In the genomic region with DNA sequence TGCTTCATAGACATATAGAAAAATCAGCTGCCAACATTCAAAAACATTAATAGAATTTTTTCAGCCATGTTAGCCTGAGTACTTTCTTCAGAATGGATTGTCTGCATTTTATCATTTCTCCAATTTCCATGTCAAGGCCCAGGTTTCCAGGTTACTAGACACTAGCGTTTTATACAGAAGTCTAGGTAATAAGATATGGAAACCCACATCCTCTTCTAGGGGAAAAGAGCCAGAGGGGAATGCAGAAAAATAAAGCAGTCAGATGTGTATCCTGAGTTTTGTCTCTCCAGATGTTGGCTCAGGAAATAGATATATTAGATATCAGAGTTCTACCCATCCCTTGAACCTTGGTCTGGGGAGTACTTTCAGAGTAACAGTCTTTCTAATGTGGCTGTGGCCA, we compare ENCODE assay signal across 24 cellular contexts. TPM values are rescaled to one million over a fixed set of nuclear protein-coding genes. Genes with fewer than 3 reads are reported as not detected.
DNase-seq lines count a peak whose midpoint lies in the region; ATAC-seq, FAIRE-seq and TF ChIP-seq lines count a peak whose summit lies in the region.
"Had no signal": no experiment of that assay in that cellular context is flagged by ENCODE, and none has a peak within 500 bp of the region (broad histone marks: within the 10 kb centered on the region; RNA-seq: fewer than 3 reads in every experiment).

No MANE protein-coding gene starts in this region.

- H3K36me3 ChIP-seq in heart right ventricle (no peaks in the 10 kb centered on the region), kidney (ENCODE audit: control insufficient read depth in 1 of 2, insufficient read depth in 2 of 2, low read length in 2 of 2) (no peaks in the 10 kb centered on the region), sigmoid colon (no peaks in the 10 kb centered on the region)
- H3K36me3 ChIP-seq: MG63, ovary, right lobe of liver had no signal

- H3K4me1 ChIP-seq in heart right ventricle = peaks cover 0 to 41% (median 29%) of the 10 kb centered on the region in 9 donors
- H3K4me1 ChIP-seq in kidney (ENCODE audit: control insufficient read depth in 1 of 2, insufficient read depth in 1 of 2, low read depth in 1 of 2, low read length in 2 of 2) = peaks cover 0 to 2% of the 10 kb centered on the region in 2 donors
- H3K4me1 ChIP-seq in sigmoid colon = no peaks in the 10 kb centered on the region
- H3K4me1 ChIP-seq: Caco-2 had no signal

- H3K4me3 ChIP-seq in heart right ventricle = peak overlapping the region in 1 of 10 donors; percentile 25
- H3K4me3 ChIP-seq in kidney (ENCODE audit: low read length in 2 of 2) = no peak overlapping the region
- no peak overlapping the region for H3K4me3 ChIP-seq in sigmoid colon
- H3K4me3 ChIP-seq: coronary artery, GM23338, MG63, ovary, right lobe of liver had no signal

- H3K27me3 ChIP-seq in heart right ventricle (no peaks in the 10 kb centered on the region), sigmoid colon (no peaks in the 10 kb centered on the region)
- H3K27me3 ChIP-seq: MG63, ovary, right lobe of liver had no signal

- intact Hi-C loops in heart right ventricle (cut with DNase I) = loop anchor here in 3 of 10 donors (5.0 kb wide), 3 partner anchors 40 to 150 kb away; a partner anchor contains a TSS
- intact Hi-C loops in cardiac septum (cut with DNase I) = loop anchor here (1.0 to 5.0 kb wide), 3 partner anchors 33 to 140 kb away; no protein-coding TSS in a partner anchor
- intact Hi-C loops in kidney (cut with DNase I) = no loop called here
- intact Hi-C loops in sigmoid colon (cut with DNase I) = no loop called here

- no peak overlapping the region for H3K9ac ChIP-seq in kidney (ENCODE audit: low read length in 2 of 2)

- FAIRE-seq in kidney (lab: Jason Lieb, UNC) = no peak
- FAIRE-seq: TTC549 had no signal

- peaks cover 0 to 21% (median 0%) of the 10 kb centered on the region in 11 donors for H3K9me3 ChIP-seq in heart right ventricle
- H3K9me3 ChIP-seq in kidney (ENCODE audit: control insufficient read depth in 1 of 2, low read length in 2 of 2) = no peaks in the 10 kb centered on the region
- no peaks in the 10 kb centered on the region for H3K9me3 ChIP-seq in sigmoid colon
- H3K9me3 ChIP-seq: Caco-2, MG63, ovary, right lobe of liver had no signal

- DNase-seq in heart right ventricle (no peak), cardiac septum (ENCODE audit: low spot score) (no peak), kidney (no peak), sigmoid colon (no peak), amniotic stem cell (lab: John Stamatoyannopoulos, UW) (no peak), NCI-H524 (lab: John Stamatoyannopoulos, UW) (no peak), NCI-H2196 (lab: John Stamatoyannopoulos, UW; ENCODE audit: unreplicated experiment) (no peak)
- DNase-seq: activated CD4-positive, alpha-beta T cell treated with anti-CD3 and anti-CD28 coated beads for 1 hour; Caco-2; DMS79; kidney glomerular epithelial cell; mesendoderm; MG63; naive thymus-derived CD8-positive, alpha-beta T cell; NCI-H1436; NCI-H510A treated with DMSO at 0.1 percent for 48 hours; right lobe of liver had no signal

- TF ChIP-seq EP300 in sigmoid colon (IDR thresholded peaks at IDR 0.05) = no peak

- TF ChIP-seq POLR2A in sigmoid colon (IDR thresholded peaks at IDR 0.05) = no peak

- peak overlapping the region; percentile 59 to 95 (median 78) for H3K27ac ChIP-seq in heart right ventricle
- peak overlapping the region; percentile 58 to 71 for H3K27ac ChIP-seq in kidney (ENCODE audit: low read depth in 2 of 2, low read length in 2 of 2)
- H3K27ac ChIP-seq in sigmoid colon = peak overlapping the region; percentile 35 to 56 (median 44)
- H3K27ac ChIP-seq: ovary had no signal

- WGBS in heart right ventricle, 2 donors = 60% methylated on average over 1 of the region's 1 CpG
- WGBS in sigmoid colon, 2 donors = 69 to 86% methylated on average over 1 of the region's 1 CpG

- TF ChIP-seq CTCF in heart right ventricle (IDR thresholded peaks at IDR 0.05) = no peak
- TF ChIP-seq CTCF in kidney (IDR thresholded peaks at IDR 0.05; ENCODE audit: borderline replicate concordance, extremely low read depth, insufficient read depth) = no peak
- no peak for TF ChIP-seq CTCF in sigmoid colon (IDR thresholded peaks at IDR 0.05)

- ATAC-seq in heart right ventricle = no peak
- ATAC-seq in HG03571 (IDR thresholded peaks at IDR 0.05; ENCODE audit: unreplicated experiment) = no peak
- ATAC-seq: GM23338, Panc1 had no signal

RNA-seq across cellular contexts. Expression of a gene that starts 20.4 kb away (rescaled TPM):
- total RNA-seq in heart right ventricle = 10 to 100 TPM; 19.7 to 68.6 (median 31.0) TPM
- polyA plus RNA-seq in heart right ventricle = 10 to 100 TPM; 39.0 to 50.8 TPM
- total RNA-seq in cardiac septum = 18.2 TPM
- total RNA-seq in kidney = 61.4 TPM
- polyA plus RNA-seq in kidney (ENCODE audit: insufficient read depth, low read depth, low replicate concordance) = 28.9 TPM
- total RNA-seq in sigmoid colon = 10 to 100 TPM; 18.9 to 24.1 (median 22.2) TPM
- 10 to 100 TPM in 2 of 3 donors, 1 to 10 TPM in 1; 9.5 to 44.8 (median 11.4) TPM for polyA plus RNA-seq in sigmoid colon
- total RNA-seq: Caco-2, GM23338 had no signal
- polyA plus RNA-seq: BJ, GM23338 had no signal

RNA-seq across cellular contexts. Expression of a gene that starts 44.6 kb away (rescaled TPM):
- total RNA-seq in heart right ventricle (10 to 100 TPM; 13.7 to 42.9 (median 25.5) TPM), cardiac septum (16.6 TPM), kidney (48.7 TPM), sigmoid colon (10 to 100 TPM; 11.9 to 23.5 (median 17.2) TPM)
- polyA plus RNA-seq in heart right ventricle (10 to 100 TPM; 20.2 to 24.3 TPM), kidney (ENCODE audit: insufficient read depth, low read depth, low replicate concordance) (14.3 TPM), sigmoid colon (10 to 100 TPM in 2 of 3 donors, 1 to 10 TPM in 1; 5.8 to 25.0 (median 10.2) TPM)
- total RNA-seq: Caco-2, GM23338 had no signal
- polyA plus RNA-seq: BJ, GM23338 had no signal
